ENCODE assay signal across 9 cellular contexts in genomic region chr6:33672808-33673207, GRCh38. TPM values are rescaled to one million over a fixed set of nuclear protein-coding genes. Genes with fewer than 3 reads are reported as not detected.
DNase-seq lines count a peak whose midpoint lies in the region; ATAC-seq and TF ChIP-seq lines count a peak whose summit lies in the region.
"Had no signal": no experiment of that assay in that cellular context is flagged by ENCODE, and none has a peak within 500 bp of the region (broad histone marks: within the 10 kb centered on the region; RNA-seq: fewer than 3 reads in every experiment).

No MANE protein-coding gene starts in this region.

- H3K36me3 ChIP-seq in BE2C = no peaks in the 10 kb centered on the region
- H3K36me3 ChIP-seq in IMR-90 (ENCODE audit: control insufficient read depth, insufficient read depth, low read length) = no peaks in the 10 kb centered on the region
- no peaks in the 10 kb centered on the region for H3K36me3 ChIP-seq in prostate gland
- H3K36me3 ChIP-seq in spleen = peaks cover 5 to 100% (median 93%) of the 10 kb centered on the region in 6 donors

- H2AK9ac ChIP-seq in IMR-90 (replicated peaks; ENCODE audit: low read depth, low read length, poor library complexity) = peak overlapping the region; percentile 98

- H4K8ac ChIP-seq in IMR-90 (ENCODE audit: low read depth in 2 of 2, low read length in 2 of 2) = peak overlapping the region in 1 of 2 experiments; percentile 45; a peak in 1 of 4 replicates

- H2BK15ac ChIP-seq in IMR-90 (ENCODE audit: low read depth, low read length) = no peak overlapping the region

- H2AFZ ChIP-seq in IMR-90 (replicated peaks; ENCODE audit: low read length, poor library complexity) = peak overlapping the region; percentile 78

- peaks cover 6% of the 10 kb centered on the region for H3K36me3 Mint-ChIP-seq in chondrocyte (ENCODE audit: low read depth)
- H3K36me3 Mint-ChIP-seq in T-helper 2 cell treated with Interferon-gamma antibody and Interleukin-4, amounts not matched to agents 5 μg/mL and 100 μg/mL, for 36 hours (ENCODE audit: low read depth) = peaks cover 45% of the 10 kb centered on the region

- no peak overlapping the region for H3K23ac ChIP-seq in IMR-90 (ENCODE audit: low read depth, low read length)

- H2BK20ac ChIP-seq in IMR-90 (ENCODE audit: low read depth, low read length) = peak overlapping the region; percentile 27; the same call in 1 of the 2 replicates

- H3K14ac ChIP-seq in IMR-90 (replicated peaks; ENCODE audit: low read depth, low read length) = no peak overlapping the region

- no peaks in the 10 kb centered on the region for H4K20me1 ChIP-seq in IMR-90 (ENCODE audit: insufficient read depth, low read length)

- TF ChIP-seq CTCF in BE2C (IDR thresholded peaks at IDR 0.05; ENCODE audit: low read depth, low read length) (peak; percentile 51), IMR-90 (conservative IDR thresholded peaks at IDR 0.05; ENCODE audit: low read depth, low read length) (peak; percentile 63), chondrocyte (IDR thresholded peaks at IDR 0.05) (peak; percentile 80), prostate gland (IDR thresholded peaks at IDR 0.05) (peak in 2 of 4 experiments; percentile 28 to 54), spleen (IDR thresholded peaks at IDR 0.05 in 8 of 11, conservative IDR thresholded peaks at IDR 0.05 in 3 of 11) (peak in 5 of 11 experiments; percentile 17 to 46 (median 28))

- H2BK5ac ChIP-seq in IMR-90 (ENCODE audit: low read depth, low read length, poor library complexity, severe bottlenecking) = peak overlapping the region; percentile 22

- POLR2A ChIA-PET in IMR-90 (lab: Charles Lee; ENCODE audit: unreplicated experiment) = no interaction called here

- H3K9me3 Mint-ChIP-seq in chondrocyte (ENCODE audit: low read depth) = no peaks in the 10 kb centered on the region
- no peaks in the 10 kb centered on the region for H3K9me3 Mint-ChIP-seq in T-helper 2 cell treated with Interferon-gamma antibody and Interleukin-4, amounts not matched to agents 5 μg/mL and 100 μg/mL, for 36 hours
- H3K9me3 Mint-ChIP-seq: activated naive CD4-positive, alpha-beta T cell treated with anti-CD3 and anti-CD28 coated beads, Interleukin-2, amount 50 U/mL, for 72 hours had no signal

- no peak overlapping the region for H3K56ac ChIP-seq in IMR-90 (ENCODE audit: extremely low read depth, insufficient read depth, low read length)

- in situ Hi-C loops in IMR-90 (cut with MboI; ENCODE audit: low sequenced_read_pairs) = no loop called here

- H3K4me3 Mint-ChIP-seq in chondrocyte (ENCODE audit: unreplicated experiment) = no peak overlapping the region
- H3K4me3 Mint-ChIP-seq in T-helper 2 cell treated with Interferon-gamma antibody and Interleukin-4, amounts not matched to agents 5 μg/mL and 100 μg/mL, for 36 hours = no peak overlapping the region

- H3K79me1 ChIP-seq in IMR-90 (ENCODE audit: low read depth in 1 of 2, low read length in 2 of 2) = no peaks in the 10 kb centered on the region

- dilution Hi-C loops in IMR-90 (cut with HindIII; ENCODE audit: low sequenced_read_pairs, unreplicated experiment) = no loop called here

- no peak overlapping the region for H3K9ac ChIP-seq in IMR-90 (ENCODE audit: low read depth, low read length)

- H3K4me3 ChIP-seq in BE2C (ENCODE audit: low read depth, low read length) (no peak overlapping the region), IMR-90 (ENCODE audit: insufficient read depth, low read depth, low read length) (no peak overlapping the region), prostate gland (no peak overlapping the region), spleen (no peak overlapping the region)

- peak; percentile 76 for DNase-seq in BE2C
- peak; percentile 95 for DNase-seq in IMR-90
- DNase-seq in chondrocyte (ENCODE audit: low spot score) = no peak
- peak; percentile 23 for DNase-seq in medulla oblongata (ENCODE audit: extremely low spot score)
- DNase-seq in prostate gland (ENCODE audit: low spot score) = no peak
- no peak for DNase-seq in T-helper 2 cell treated with Interferon-gamma antibody and Interleukin-4, amounts not matched to agents 5 μg/mL and 100 μg/mL, for 36 hours (ENCODE audit: low spot score)
- DNase-seq in NK-92 (lab: John Stamatoyannopoulos, UW; ENCODE audit: unreplicated experiment) = no peak
- DNase-seq in spleen = no peak

- H2AK5ac ChIP-seq in IMR-90 (ENCODE audit: low read depth, low read length) = peak overlapping the region; percentile 58

- peak overlapping the region; percentile 89 for H3K27ac Mint-ChIP-seq in chondrocyte (ENCODE audit: unreplicated experiment)
- no peak overlapping the region for H3K27ac Mint-ChIP-seq in T-helper 2 cell treated with Interferon-gamma antibody and Interleukin-4, amounts not matched to agents 5 μg/mL and 100 μg/mL, for 36 hours

- intact Hi-C loops in IMR-90 (cut with micrococcal nuclease) (loop anchor here (1.0 to 10.0 kb wide), 2 partner anchors 84 to 218 kb away; partner anchors contain the start of gene ZBTB9), prostate gland (cut with DNase I) (loop anchor here (5.0 kb wide), 1 partner anchor 86 kb away; no protein-coding TSS in a partner anchor), spleen (cut with DNase I; ENCODE audit: low total_unique reads) (no loop called here)

- 0 out of 2 replicates have a peak overlapping the region, but pooled peaks have one; percentile 34 for H4K91ac ChIP-seq in IMR-90 (ENCODE audit: insufficient read depth, low read depth, low read length)

- CTCF ChIA-PET in IMR-90 (lab: Yijun Ruan, JAX) = interaction anchor here (1.2 to 1.7 kb wide), 3 partner anchors 18 to 83 kb away, joined by 3 to 6 read pairs (median 4); no protein-coding TSS in a partner anchor

- peak overlapping the region; percentile 32 for H2BK120ac ChIP-seq in IMR-90 (ENCODE audit: low read depth, low read length)

- H3K27ac ChIP-seq in IMR-90 (ENCODE audit: insufficient read depth, low read length) (no peak overlapping the region), prostate gland (no peak overlapping the region), spleen (no peak overlapping the region)

- no peak overlapping the region for H3K4me2 ChIP-seq in IMR-90 (ENCODE audit: low read depth, low read length)

- no TSS peak for BruUV-seq in IMR-90 (replicated peaks; lab: Mats Ljungman, UMichigan)

- H3K27me3 ChIP-seq in BE2C (no peaks in the 10 kb centered on the region), IMR-90 (ENCODE audit: control insufficient read depth, insufficient read depth, low read length) (no peaks in the 10 kb centered on the region), prostate gland (replicated peaks; ENCODE audit: insufficient read depth) (no peaks in the 10 kb centered on the region), spleen (replicated peaks in 1 of 7) (no peaks in the 10 kb centered on the region)

- H3K4me1 Mint-ChIP-seq in chondrocyte (ENCODE audit: low read depth) = peaks cover 66% of the 10 kb centered on the region
- H3K4me1 Mint-ChIP-seq in T-helper 2 cell treated with Interferon-gamma antibody and Interleukin-4, amounts not matched to agents 5 μg/mL and 100 μg/mL, for 36 hours (ENCODE audit: low read depth) = peaks cover 12% of the 10 kb centered on the region

- no peaks in the 10 kb centered on the region for H3K27me3 Mint-ChIP-seq in chondrocyte (ENCODE audit: low read depth)
- no peaks in the 10 kb centered on the region for H3K27me3 Mint-ChIP-seq in T-helper 2 cell treated with Interferon-gamma antibody and Interleukin-4, amounts not matched to agents 5 μg/mL and 100 μg/mL, for 36 hours (ENCODE audit: low read depth)

- H4K5ac ChIP-seq in IMR-90 (ENCODE audit: low read depth, low read length) = no peak overlapping the region

- WGBS in IMR-90 (ENCODE audit: extremely low coverage in 2 of 2, insufficient read length in 1 of 2), 2 experiments = 7% methylated on average over 3 of the region's 5 CpGs; no CpG with 5 or more reads in 1 of the 2 experiments
- 46% methylated on average over 5 of the region's 5 CpGs for WGBS in prostate gland
- 34 to 73% (median 64%) methylated on average over 5 of the region's 5 CpGs for WGBS in spleen, 5 donors

- H3K4me1 ChIP-seq in BE2C (peaks cover 3% of the 10 kb centered on the region; the same call in 1 of the 2 replicates), IMR-90 (ENCODE audit: control insufficient read depth, insufficient read depth, low read length) (peaks cover 21% of the 10 kb centered on the region), prostate gland (replicated peaks) (no peaks in the 10 kb centered on the region), spleen (peaks cover 0 to 6% (median 0%) of the 10 kb centered on the region in 6 donors)

- H3K4ac ChIP-seq in IMR-90 (ENCODE audit: low read depth, low read length) = peak overlapping the region; percentile 42

- peak; percentile 95 for ATAC-seq in IMR-90 (ENCODE audit: low read depth)

- peaks cover 20% of the 10 kb centered on the region for H3K9me1 ChIP-seq in IMR-90 (ENCODE audit: insufficient read depth, low read length)

- peak; percentile 54 for TF ChIP-seq RAD21 in IMR-90 (IDR thresholded peaks at IDR 0.05; ENCODE audit: low read length)

- H3K9me3 ChIP-seq in BE2C (no peaks in the 10 kb centered on the region), IMR-90 (ENCODE audit: control insufficient read depth, insufficient read depth, low read length) (no peaks in the 10 kb centered on the region), prostate gland (no peaks in the 10 kb centered on the region), spleen (no peaks in the 10 kb centered on the region)

- TF ChIP-seq POLR2A in IMR-90 (IDR thresholded peaks at IDR 0.05; ENCODE audit: low read depth, low read length) = no peak
- no peak for TF ChIP-seq POLR2A in prostate gland (IDR thresholded peaks at IDR 0.05)
- no peak for TF ChIP-seq POLR2A in spleen (IDR thresholded peaks at IDR 0.05)

- no peak overlapping the region for H3K18ac ChIP-seq in IMR-90 (ENCODE audit: low read depth, low read length)

TF ChIP-seq in IMR-90, 13 proteins besides CTCF, POLR2A, EP300 and RAD21 (continues in another document):
- no peak for TF ChIP-seq RFX5 (IDR thresholded peaks at IDR 0.05; ENCODE audit: low read depth, low read length)

RNA-seq across cellular contexts. Expression of gene UQCC2, which starts 38.7 kb away (rescaled TPM):
- polyA plus RNA-seq in BE2C (2012; ENCODE audit: insufficient read depth, insufficient read length, low read depth) = 150 TPM
- total RNA-seq in IMR-90 (2012; rRNA removed) = 13.8 and 23.1 TPM in 2 replicates
- polyA plus RNA-seq in IMR-90 (2012; rRNA removed) = 34.5 and 44.5 TPM in 2 replicates
- 28.0 and 38.5 TPM in 2 replicates for polyA plus RNA-seq in IMR-90 (2012; cell fraction: cytosol; rRNA removed)
- 18.4 and 25.0 TPM in 2 replicates for polyA plus RNA-seq in IMR-90 (2012; cell fraction: nucleus; rRNA removed; ENCODE audit: low replicate concordance)
- total RNA-seq in chondrocyte = 64.5 to 80.2 TPM (median 67.6 TPM) in 3 replicates
- 10 to 100 TPM; 24.5 to 25.7 TPM for total RNA-seq in prostate gland
- total RNA-seq in spleen = 10 to 100 TPM in 6 of 7 donors, 1 to 10 TPM in 1; 8.7 to 34.8 (median 22.4) TPM
- 10 to 100 TPM; 58.7 to 77.0 (median 66.4) TPM for polyA plus RNA-seq in spleen

RNA-seq across cellular contexts. Expression of gene ITPR3, which starts 51.7 kb away (rescaled TPM):
- polyA plus RNA-seq in BE2C (2012; ENCODE audit: insufficient read depth, insufficient read length, low read depth) = 0.09 TPM
- 1.6 and 1.7 TPM in 2 replicates for total RNA-seq in IMR-90 (2012; rRNA removed)
- polyA plus RNA-seq in IMR-90 (2012; rRNA removed) = 3.7 and 4.1 TPM in 2 replicates
- 1.3 and 3.6 TPM in 2 replicates for polyA plus RNA-seq in IMR-90 (2012; cell fraction: cytosol; rRNA removed)
- 20.9 and 27.8 TPM in 2 replicates for polyA plus RNA-seq in IMR-90 (2012; cell fraction: nucleus; rRNA removed; ENCODE audit: low replicate concordance)
- 10.0 to 24.8 TPM (median 11.0 TPM) in 3 replicates for total RNA-seq in chondrocyte
- 10 to 100 TPM; 21.8 to 99.1 TPM for total RNA-seq in prostate gland
- 10 to 100 TPM; 42.1 to 95.6 (median 68.1) TPM for total RNA-seq in spleen
- polyA plus RNA-seq in spleen = 10 to 100 TPM in 2 of 3 donors, 1 to 10 TPM in 1; 9.9 to 37.9 (median 20.0) TPM

Comparison
In these comparisons a context has a peak if more than half of its experiments do, and no peak if none do; other contexts are left out.
1. DNase-seq: peak in BE2C (single experiment), IMR-90 (single experiment) and medulla oblongata (single experiment); none in chondrocyte (single experiment), prostate gland (single experiment), T-helper 2 cell treated with Interferon-gamma antibody and Interleukin-4, amounts not matched to agents 5 μg/mL and 100 μg/mL, for 36 hours (single experiment), NK-92 (single experiment) and spleen (single experiment).